1 cellular context compared by ENCODE assay signal in the genomic region with DNA sequence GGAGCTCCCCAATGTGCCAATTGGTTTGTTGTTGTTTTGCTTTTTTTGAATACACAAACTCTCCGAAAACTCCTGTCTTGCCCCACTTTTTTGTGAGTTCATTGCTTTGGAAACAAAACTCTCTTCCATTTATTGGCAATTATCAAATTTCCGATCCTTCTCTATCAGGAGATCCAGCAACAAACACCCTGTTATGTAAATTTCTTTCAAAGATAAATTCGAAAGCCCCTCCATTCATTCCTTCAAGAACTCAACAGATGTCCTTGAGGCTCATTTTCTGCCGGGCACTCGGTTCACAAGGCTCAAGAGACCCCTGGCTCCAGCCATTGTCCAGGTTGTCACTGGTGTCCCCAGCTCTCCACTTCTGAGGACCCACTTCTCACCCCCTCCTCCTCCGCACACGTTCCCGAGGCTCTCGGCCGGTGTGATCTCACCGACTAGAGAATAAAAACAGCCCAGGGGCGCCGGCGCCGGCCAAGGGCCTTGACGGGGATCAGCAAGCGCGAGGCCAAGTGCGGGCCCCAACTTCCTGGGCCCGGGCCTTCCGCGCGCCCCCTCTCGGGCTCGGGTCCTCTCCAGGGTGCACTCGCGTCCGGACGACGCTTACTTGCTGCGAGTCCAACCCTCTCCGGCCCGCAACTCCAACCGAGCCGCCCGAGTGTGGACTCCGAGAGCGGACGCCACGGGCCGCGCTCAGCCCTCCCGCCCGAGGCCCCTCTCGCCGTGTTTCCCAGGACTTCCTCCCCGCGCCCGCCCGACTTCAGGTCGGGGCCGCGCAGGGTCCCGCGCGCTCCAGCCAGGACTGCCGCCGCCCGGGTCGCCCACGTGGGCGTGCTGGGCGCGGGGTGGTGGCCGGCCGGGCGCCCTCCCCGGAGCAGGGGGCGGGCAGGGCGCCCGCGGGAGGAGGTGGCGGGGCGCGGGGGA.
TF ChIP-seq lines count a peak whose summit lies in the region.

No MANE protein-coding gene starts in this region.

TF ChIP-seq in HepG2, 621 proteins besides CTCF, POLR2A, EP300 and RAD21 (continued from another document and continues in another):
- TF ChIP-seq, protein P1, sequence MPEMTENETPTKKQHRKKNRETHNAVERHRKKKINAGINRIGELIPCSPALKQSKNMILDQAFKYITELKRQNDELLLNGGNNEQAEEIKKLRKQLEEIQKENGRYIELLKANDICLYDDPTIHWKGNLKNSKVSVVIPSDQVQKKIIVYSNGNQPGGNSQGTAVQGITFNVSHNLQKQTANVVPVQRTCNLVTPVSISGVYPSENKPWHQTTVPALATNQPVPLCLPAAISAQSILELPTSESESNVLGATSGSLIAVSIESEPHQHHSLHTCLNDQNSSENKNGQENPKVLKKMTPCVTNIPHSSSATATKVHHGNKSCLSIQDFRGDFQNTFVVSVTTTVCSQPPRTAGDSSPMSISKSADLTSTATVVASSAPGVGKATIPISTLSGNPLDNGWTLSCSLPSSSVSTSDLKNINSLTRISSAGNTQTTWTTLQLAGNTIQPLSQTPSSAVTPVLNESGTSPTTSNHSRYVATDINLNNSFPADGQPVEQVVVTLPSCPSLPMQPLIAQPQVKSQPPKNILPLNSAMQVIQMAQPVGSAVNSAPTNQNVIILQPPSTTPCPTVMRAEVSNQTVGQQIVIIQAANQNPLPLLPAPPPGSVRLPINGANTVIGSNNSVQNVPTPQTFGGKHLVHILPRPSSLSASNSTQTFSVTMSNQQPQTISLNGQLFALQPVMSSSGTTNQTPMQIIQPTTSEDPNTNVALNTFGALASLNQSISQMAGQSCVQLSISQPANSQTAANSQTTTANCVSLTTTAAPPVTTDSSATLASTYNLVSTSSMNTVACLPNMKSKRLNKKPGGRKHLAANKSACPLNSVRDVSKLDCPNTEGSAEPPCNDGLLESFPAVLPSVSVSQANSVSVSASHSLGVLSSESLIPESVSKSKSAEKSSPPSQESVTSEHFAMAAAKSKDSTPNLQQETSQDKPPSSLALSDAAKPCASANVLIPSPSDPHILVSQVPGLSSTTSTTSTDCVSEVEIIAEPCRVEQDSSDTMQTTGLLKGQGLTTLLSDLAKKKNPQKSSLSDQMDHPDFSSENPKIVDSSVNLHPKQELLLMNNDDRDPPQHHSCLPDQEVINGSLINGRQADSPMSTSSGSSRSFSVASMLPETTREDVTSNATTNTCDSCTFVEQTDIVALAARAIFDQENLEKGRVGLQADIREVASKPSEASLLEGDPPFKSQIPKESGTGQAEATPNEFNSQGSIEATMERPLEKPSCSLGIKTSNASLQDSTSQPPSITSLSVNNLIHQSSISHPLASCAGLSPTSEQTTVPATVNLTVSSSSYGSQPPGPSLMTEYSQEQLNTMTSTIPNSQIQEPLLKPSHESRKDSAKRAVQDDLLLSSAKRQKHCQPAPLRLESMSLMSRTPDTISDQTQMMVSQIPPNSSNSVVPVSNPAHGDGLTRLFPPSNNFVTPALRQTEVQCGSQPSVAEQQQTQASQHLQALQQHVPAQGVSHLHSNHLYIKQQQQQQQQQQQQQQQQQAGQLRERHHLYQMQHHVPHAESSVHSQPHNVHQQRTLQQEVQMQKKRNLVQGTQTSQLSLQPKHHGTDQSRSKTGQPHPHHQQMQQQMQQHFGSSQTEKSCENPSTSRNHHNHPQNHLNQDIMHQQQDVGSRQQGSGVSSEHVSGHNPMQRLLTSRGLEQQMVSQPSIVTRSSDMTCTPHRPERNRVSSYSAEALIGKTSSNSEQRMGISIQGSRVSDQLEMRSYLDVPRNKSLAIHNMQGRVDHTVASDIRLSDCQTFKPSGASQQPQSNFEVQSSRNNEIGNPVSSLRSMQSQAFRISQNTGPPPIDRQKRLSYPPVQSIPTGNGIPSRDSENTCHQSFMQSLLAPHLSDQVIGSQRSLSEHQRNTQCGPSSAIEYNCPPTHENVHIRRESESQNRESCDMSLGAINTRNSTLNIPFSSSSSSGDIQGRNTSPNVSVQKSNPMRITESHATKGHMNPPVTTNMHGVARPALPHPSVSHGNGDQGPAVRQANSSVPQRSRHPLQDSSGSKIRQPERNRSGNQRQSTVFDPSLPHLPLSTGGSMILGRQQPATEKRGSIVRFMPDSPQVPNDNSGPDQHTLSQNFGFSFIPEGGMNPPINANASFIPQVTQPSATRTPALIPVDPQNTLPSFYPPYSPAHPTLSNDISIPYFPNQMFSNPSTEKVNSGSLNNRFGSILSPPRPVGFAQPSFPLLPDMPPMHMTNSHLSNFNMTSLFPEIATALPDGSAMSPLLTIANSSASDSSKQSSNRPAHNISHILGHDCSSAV (CRISPR knock-in tag; IDR thresholded peaks at IDR 0.05; ENCODE audit: borderline replicate concordance) = no peak
- TF ChIP-seq TGIF2 (CRISPR knock-in tag; IDR thresholded peaks at IDR 0.05) = no peak
- TF ChIP-seq ZNF333 (CRISPR knock-in tag; IDR thresholded peaks at IDR 0.05; ENCODE audit: borderline replicate concordance) = peak; percentile 34; the same call in 1 of the 2 replicates
- TF ChIP-seq FIP1L1 (IDR thresholded peaks at IDR 0.05; ENCODE audit: borderline replicate concordance, insufficient read depth, low read depth, low read length) = 0 out of 2 replicates have a peak, but pooled peaks have one; percentile 24
- 0 out of 2 replicates have a peak, but pooled peaks have one; percentile 70 for TF ChIP-seq ZNF660 (CRISPR knock-in tag; IDR thresholded peaks at IDR 0.05; ENCODE audit: borderline replicate concordance, low read depth)
- no peak for TF ChIP-seq ZNF724P (CRISPR knock-in tag; IDR thresholded peaks at IDR 0.05; ENCODE audit: borderline replicate concordance)
- TF ChIP-seq, protein P2, sequence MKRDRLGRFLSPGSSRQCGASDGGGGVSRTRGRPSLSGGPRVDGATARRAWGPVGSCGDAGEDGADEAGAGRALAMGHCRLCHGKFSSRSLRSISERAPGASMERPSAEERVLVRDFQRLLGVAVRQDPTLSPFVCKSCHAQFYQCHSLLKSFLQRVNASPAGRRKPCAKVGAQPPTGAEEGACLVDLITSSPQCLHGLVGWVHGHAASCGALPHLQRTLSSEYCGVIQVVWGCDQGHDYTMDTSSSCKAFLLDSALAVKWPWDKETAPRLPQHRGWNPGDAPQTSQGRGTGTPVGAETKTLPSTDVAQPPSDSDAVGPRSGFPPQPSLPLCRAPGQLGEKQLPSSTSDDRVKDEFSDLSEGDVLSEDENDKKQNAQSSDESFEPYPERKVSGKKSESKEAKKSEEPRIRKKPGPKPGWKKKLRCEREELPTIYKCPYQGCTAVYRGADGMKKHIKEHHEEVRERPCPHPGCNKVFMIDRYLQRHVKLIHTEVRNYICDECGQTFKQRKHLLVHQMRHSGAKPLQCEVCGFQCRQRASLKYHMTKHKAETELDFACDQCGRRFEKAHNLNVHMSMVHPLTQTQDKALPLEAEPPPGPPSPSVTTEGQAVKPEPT (CRISPR knock-in tag; IDR thresholded peaks at IDR 0.05; ENCODE audit: low read depth) = peak; percentile 38; the same call in 1 of the 2 replicates
- no peak; the same call in 1 of the 2 replicates for TF ChIP-seq ISX (CRISPR knock-in tag; conservative IDR thresholded peaks at IDR 0.05)
- TF ChIP-seq ARNT2 (CRISPR knock-in tag; IDR thresholded peaks at IDR 0.05; ENCODE audit: low read depth) = no peak
- TF ChIP-seq RBM22 (optimal IDR thresholded peaks at IDR 0.05; ENCODE audit: low read length) = no peak
- no peak for TF ChIP-seq ZNF737 (CRISPR knock-in tag; IDR thresholded peaks at IDR 0.05; ENCODE audit: borderline replicate concordance)
- peak; percentile 38 for TF ChIP-seq HNF4A (CRISPR knock-in tag; IDR thresholded peaks at IDR 0.05)
- TF ChIP-seq HIVEP1 (CRISPR knock-in tag; IDR thresholded peaks at IDR 0.05) = no peak
- TF ChIP-seq HOXA9 (CRISPR knock-in tag; IDR thresholded peaks at IDR 0.05; ENCODE audit: borderline replicate concordance) = no peak
- TF ChIP-seq ZBTB7B (CRISPR knock-in tag; IDR thresholded peaks at IDR 0.05) = peak; percentile 78
- peak; percentile 43; the same call in 1 of the 2 replicates for TF ChIP-seq ZNF503 (CRISPR knock-in tag; IDR thresholded peaks at IDR 0.05)
- no peak for TF ChIP-seq ETV6 (CRISPR knock-in tag; conservative IDR thresholded peaks at IDR 0.05)
- no peak for TF ChIP-seq ZNF432 (CRISPR knock-in tag; IDR thresholded peaks at IDR 0.05; ENCODE audit: borderline replicate concordance)
- no peak for TF ChIP-seq ZSCAN22 (CRISPR knock-in tag; IDR thresholded peaks at IDR 0.05)
- 0 out of 2 replicates have a peak, but pooled peaks have one; percentile 31 for TF ChIP-seq HNRNPL (IDR thresholded peaks at IDR 0.05; ENCODE audit: low read depth, low read length)
- TF ChIP-seq ZMAT5 (CRISPR knock-in tag; IDR thresholded peaks at IDR 0.05; ENCODE audit: borderline replicate concordance, low read depth) = no peak
- TF ChIP-seq ARHGAP35 (CRISPR knock-in tag; IDR thresholded peaks at IDR 0.05; ENCODE audit: borderline replicate concordance) = no peak; the same call in 1 of the 2 replicates
- TF ChIP-seq TAF15 (IDR thresholded peaks at IDR 0.05; ENCODE audit: low read depth, low read length, poor library complexity, severe bottlenecking) = peak; percentile 41
- no peak for TF ChIP-seq KDM5B (CRISPR knock-in tag; IDR thresholded peaks at IDR 0.05; ENCODE audit: borderline replicate concordance)
- TF ChIP-seq ZNF549 (CRISPR knock-in tag; IDR thresholded peaks at IDR 0.05) = no peak
- TF ChIP-seq, protein P3, sequence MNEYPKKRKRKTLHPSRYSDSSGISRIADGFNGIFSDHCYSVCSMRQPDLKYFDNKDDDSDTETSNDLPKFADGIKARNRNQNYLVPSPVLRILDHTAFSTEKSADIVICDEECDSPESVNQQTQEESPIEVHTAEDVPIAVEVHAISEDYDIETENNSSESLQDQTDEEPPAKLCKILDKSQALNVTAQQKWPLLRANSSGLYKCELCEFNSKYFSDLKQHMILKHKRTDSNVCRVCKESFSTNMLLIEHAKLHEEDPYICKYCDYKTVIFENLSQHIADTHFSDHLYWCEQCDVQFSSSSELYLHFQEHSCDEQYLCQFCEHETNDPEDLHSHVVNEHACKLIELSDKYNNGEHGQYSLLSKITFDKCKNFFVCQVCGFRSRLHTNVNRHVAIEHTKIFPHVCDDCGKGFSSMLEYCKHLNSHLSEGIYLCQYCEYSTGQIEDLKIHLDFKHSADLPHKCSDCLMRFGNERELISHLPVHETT (CRISPR knock-in tag; conservative IDR thresholded peaks at IDR 0.05) = no peak; the same call in 1 of the 2 replicates
- TF ChIP-seq LCORL (IDR thresholded peaks at IDR 0.05) = no peak
- TF ChIP-seq LCORL (CRISPR knock-in tag; IDR thresholded peaks at IDR 0.05) = peak; percentile 9; the same call in 1 of the 2 replicates
- TF ChIP-seq CC2D1A (CRISPR knock-in tag; IDR thresholded peaks at IDR 0.05) = no peak
- peak; percentile 87 for TF ChIP-seq ZFX (CRISPR knock-in tag; IDR thresholded peaks at IDR 0.05; ENCODE audit: low read depth)
- TF ChIP-seq SPEN (CRISPR knock-in tag; IDR thresholded peaks at IDR 0.05; ENCODE audit: low read depth) = peak; percentile 17; the same call in 1 of the 2 replicates
- peak; percentile 40; the same call in 1 of the 2 replicates for TF ChIP-seq MTA1 (CRISPR knock-in tag; IDR thresholded peaks at IDR 0.05; ENCODE audit: borderline replicate concordance)
- no peak for TF ChIP-seq DZIP1 (CRISPR knock-in tag; IDR thresholded peaks at IDR 0.05)
- TF ChIP-seq ZNF557 (CRISPR knock-in tag; IDR thresholded peaks at IDR 0.05) = peak; percentile 81; the same call in 1 of the 2 replicates
- no peak for TF ChIP-seq SOX5 (CRISPR knock-in tag; IDR thresholded peaks at IDR 0.05; ENCODE audit: borderline replicate concordance)
- no peak for TF ChIP-seq HMGA1 (CRISPR knock-in tag; conservative IDR thresholded peaks at IDR 0.05)
- TF ChIP-seq CCDC6 (CRISPR knock-in tag; IDR thresholded peaks at IDR 0.05) = no peak; the same call in 1 of the 2 replicates
- TF ChIP-seq ZNF616 (CRISPR knock-in tag; IDR thresholded peaks at IDR 0.05; ENCODE audit: low read depth) = no peak
- no peak for TF ChIP-seq MTA3 (CRISPR knock-in tag; IDR thresholded peaks at IDR 0.05)
- TF ChIP-seq ATF7 (IDR thresholded peaks at IDR 0.05) = no peak
- TF ChIP-seq ATF7 (CRISPR knock-in tag; IDR thresholded peaks at IDR 0.05) = no peak
- peak; percentile 53 for TF ChIP-seq MED1 (CRISPR knock-in tag; IDR thresholded peaks at IDR 0.05)
- TF ChIP-seq RFX3 (CRISPR knock-in tag; IDR thresholded peaks at IDR 0.05) = no peak
- TF ChIP-seq GABPA (IDR thresholded peaks at IDR 0.05; ENCODE audit: low read depth, low read length) = no peak
- TF ChIP-seq GABPA (CRISPR knock-in tag; IDR thresholded peaks at IDR 0.05; ENCODE audit: low read depth) = no peak
- no peak for TF ChIP-seq ZNF570 (CRISPR knock-in tag; IDR thresholded peaks at IDR 0.05; ENCODE audit: borderline replicate concordance)
- TF ChIP-seq PTBP1 (IDR thresholded peaks at IDR 0.05; ENCODE audit: low read depth, low read length, poor library complexity, severe bottlenecking) = no peak
